In the genomic region with DNA sequence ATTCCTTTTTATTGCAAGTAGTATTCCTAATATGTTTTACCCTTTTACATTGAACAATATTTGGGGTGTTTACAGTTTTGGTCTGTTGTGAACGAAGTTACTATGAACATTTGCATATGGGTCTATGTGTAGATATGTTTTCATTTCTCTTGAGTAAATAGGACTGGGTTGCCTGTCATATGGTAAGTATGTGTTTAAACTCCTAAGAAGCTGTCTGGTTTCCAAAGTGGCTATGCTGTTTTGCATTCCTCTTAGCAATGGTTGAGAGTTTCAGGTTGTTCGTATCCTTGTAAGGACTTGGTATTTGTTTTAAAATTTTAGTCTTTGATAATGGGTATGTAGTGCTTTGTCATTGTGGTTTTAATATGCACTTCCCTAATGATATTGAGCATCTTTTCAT, we compare ENCODE assay signal across 14 cellular contexts. TPM values are rescaled to one million over a fixed set of nuclear protein-coding genes. Genes with fewer than 3 reads are reported as not detected.
DNase-seq lines count a peak whose midpoint lies in the region; ATAC-seq lines count a peak whose summit lies in the region.
"Had no signal": no experiment of that assay in that cellular context is flagged by ENCODE, and none has a peak within 500 bp of the region (broad histone marks: within the 10 kb centered on the region; RNA-seq: fewer than 3 reads in every experiment).

No MANE protein-coding gene starts in this region.

- H3K27me3 Mint-ChIP-seq in activated naive CD8-positive, alpha-beta T cell treated with anti-CD3 and anti-CD28 coated beads for 36 hours: no peaks in the 10 kb centered on the region

- no peak overlapping the region for H3K4me3 Mint-ChIP-seq in activated naive CD8-positive, alpha-beta T cell treated with anti-CD3 and anti-CD28 coated beads for 36 hours

- intact Hi-C loops in left ventricle myocardium superior (cut with micrococcal nuclease): no loop called here

- H3K4me1 Mint-ChIP-seq in activated naive CD8-positive, alpha-beta T cell treated with anti-CD3 and anti-CD28 coated beads for 36 hours: peaks cover 60% of the 10 kb centered on the region

- peak overlapping the region; percentile 58 for H3K27ac Mint-ChIP-seq in activated naive CD8-positive, alpha-beta T cell treated with anti-CD3 and anti-CD28 coated beads for 36 hours

- H3K9me3 Mint-ChIP-seq in activated naive CD8-positive, alpha-beta T cell treated with anti-CD3 and anti-CD28 coated beads for 36 hours: no peaks in the 10 kb centered on the region

- DNase-seq in EH (ENCODE audit: low read depth) (peak; percentile 57), hepatic stellate cell (ENCODE audit: low spot score) (peak; percentile 16), mucosa of gallbladder (ENCODE audit: low spot score) (no peak), left ventricle myocardium superior (no peak), pons (ENCODE audit: low spot score) (no peak), NCI-H524 (lab: John Stamatoyannopoulos, UW) (no peak)
- no peak for DNase-seq in activated naive CD8-positive, alpha-beta T cell treated with anti-CD3 and anti-CD28 coated beads for 36 hours
- DNase-seq: activated CD4-positive, alpha-beta T cell treated with anti-CD3 and anti-CD28 coated beads for 1 hour; activated effector memory CD4-positive, alpha-beta T cell treated with anti-CD3 and anti-CD28 coated beads, Interleukin-2, amount 50 U/mL, for 16 hours; NCI-H1105; spleen; SW 1271 had no signal

- ATAC-seq in HG02938 (IDR thresholded peaks at IDR 0.05; ENCODE audit: unreplicated experiment) (peak; percentile 72), left ventricle myocardium superior (no peak)
- ATAC-seq: esophagus mucosa had no signal

- H3K36me3 Mint-ChIP-seq in activated naive CD8-positive, alpha-beta T cell treated with anti-CD3 and anti-CD28 coated beads for 36 hours: peaks cover 73% of the 10 kb centered on the region

RNA-seq across cellular contexts. Expression of a gene that starts 6.3 kb away (rescaled TPM):
- 100 to 1,000 TPM; 149 to 168 TPM for total RNA-seq in activated naive CD8-positive, alpha-beta T cell treated with anti-CD3 and anti-CD28 coated beads for 36 hours
- total RNA-seq in mucosa of gallbladder: 45.2 TPM
- 61.6 TPM for total RNA-seq in left ventricle myocardium superior

Comparison
In these comparisons a context has a peak if more than half of its experiments do, and no peak if none do; other contexts are left out.
1. DNase-seq: peak in EH (single experiment) and hepatic stellate cell (single experiment); none in activated naive CD8-positive, alpha-beta T cell treated with anti-CD3 and anti-CD28 coated beads for 36 hours (single experiment), mucosa of gallbladder (single experiment), left ventricle myocardium superior (single experiment), pons (single experiment) and NCI-H524 (0 of 2).